Comparison of ENCODE assay signal across 10 cellular contexts in the genomic region with DNA sequence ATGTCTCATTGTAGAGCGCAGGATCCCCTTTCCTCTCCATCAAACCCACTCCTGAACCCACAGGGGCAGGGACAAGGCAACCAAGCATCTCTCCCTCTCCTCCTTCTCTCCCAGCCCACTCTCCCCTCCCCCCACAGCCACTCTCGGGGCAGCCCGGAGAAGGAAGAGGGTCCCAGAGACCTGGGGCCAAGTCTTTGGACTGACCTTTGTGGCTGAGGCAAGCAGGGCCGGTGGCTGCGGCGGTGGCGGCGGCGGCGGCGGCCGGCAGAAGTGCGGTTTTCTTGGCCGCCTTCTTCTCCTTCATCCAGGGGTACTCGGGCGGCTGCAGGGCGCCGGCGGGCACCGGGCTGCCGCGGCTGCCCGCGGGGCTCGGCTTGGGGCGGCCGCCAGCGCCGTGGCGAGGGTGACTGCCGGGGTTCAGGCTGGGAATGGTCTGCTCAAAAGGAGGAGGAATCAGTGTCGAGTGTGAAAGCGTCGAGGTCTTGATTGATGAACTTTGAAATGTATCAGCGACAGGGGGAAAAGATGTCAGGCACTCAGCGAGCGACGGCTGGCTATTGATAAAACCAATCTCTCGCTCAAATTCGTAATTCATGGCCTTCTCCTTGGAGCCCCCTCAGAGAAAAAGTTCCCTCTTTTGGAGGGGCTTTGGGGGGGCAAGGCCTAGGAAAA. TPM values are rescaled to one million over a fixed set of nuclear protein-coding genes. Genes with fewer than 3 reads are reported as not detected.
DNase-seq lines count a peak whose midpoint lies in the region; ATAC-seq, FAIRE-seq and TF ChIP-seq lines count a peak whose summit lies in the region.
"Had no signal": no experiment of that assay in that cellular context is flagged by ENCODE, and none has a peak within 500 bp of the region (broad histone marks: within the 10 kb centered on the region; RNA-seq: fewer than 3 reads in every experiment).

No MANE protein-coding gene starts in this region.

- ATAC-seq in stimulated activated effector memory CD8-positive, alpha-beta T cell treated with anti-CD3 and anti-CD28 coated beads, Interleukin-12 subunit alpha, Interleukin-12 subunit beta, amount 100 ng/mL, for 72 hours = no peak
- no peak for ATAC-seq in HG03565 (IDR thresholded peaks at IDR 0.05; ENCODE audit: unreplicated experiment)

- TF ChIP-seq POLR2A in NB4 (IDR thresholded peaks at IDR 0.05; ENCODE audit: extremely low read depth, insufficient read length) (no peak), uterus (IDR thresholded peaks at IDR 0.05) (no peak)

- H3K4me3 ChIP-seq in NB4 (ENCODE audit: low read depth, low read length) (no peak overlapping the region), kidney (ENCODE audit: low read length in 2 of 2) (peak overlapping the region; percentile 44), uterus (no peak overlapping the region)

- H3K36me3 Mint-ChIP-seq in brain = peaks cover 11% of the 10 kb centered on the region
- peaks cover 23% of the 10 kb centered on the region for H3K36me3 Mint-ChIP-seq in stimulated activated effector memory CD8-positive, alpha-beta T cell treated with anti-CD3 and anti-CD28 coated beads, Interleukin-12 subunit alpha, Interleukin-12 subunit beta, amount 100 ng/mL, for 72 hours

- H3K9me3 ChIP-seq in kidney (ENCODE audit: control insufficient read depth in 1 of 2, low read length in 2 of 2) (no peaks in the 10 kb centered on the region), uterus (no peaks in the 10 kb centered on the region)

- H3K9ac ChIP-seq in kidney (ENCODE audit: low read length in 2 of 2) = peak overlapping the region in 1 of 2 donors; percentile 62

- peaks cover 9 to 21% of the 10 kb centered on the region in 2 donors for H3K4me1 ChIP-seq in kidney (ENCODE audit: control insufficient read depth in 1 of 2, insufficient read depth in 1 of 2, low read depth in 1 of 2, low read length in 2 of 2)
- peaks cover 8 to 11% of the 10 kb centered on the region in 2 donors for H3K4me1 ChIP-seq in uterus

- peaks cover 53% of the 10 kb centered on the region for H3K4me1 Mint-ChIP-seq in brain
- peaks cover 52% of the 10 kb centered on the region for H3K4me1 Mint-ChIP-seq in stimulated activated effector memory CD8-positive, alpha-beta T cell treated with anti-CD3 and anti-CD28 coated beads, Interleukin-12 subunit alpha, Interleukin-12 subunit beta, amount 100 ng/mL, for 72 hours

- H3K27me3 ChIP-seq in uterus = no peaks in the 10 kb centered on the region

- H3K36me3 ChIP-seq in kidney (ENCODE audit: control insufficient read depth in 1 of 2, insufficient read depth in 2 of 2, low read length in 2 of 2) (no peaks in the 10 kb centered on the region), uterus (no peaks in the 10 kb centered on the region)

- TF ChIP-seq CTCF in NB4 (IDR thresholded peaks at IDR 0.05; ENCODE audit: low read depth, low read length) (no peak), brain (conservative IDR thresholded peaks at IDR 0.05) (no peak), kidney (IDR thresholded peaks at IDR 0.05; ENCODE audit: borderline replicate concordance, extremely low read depth, insufficient read depth) (no peak), uterus (IDR thresholded peaks at IDR 0.05) (no peak)

- FAIRE-seq in kidney (lab: Jason Lieb, UNC) = no peak

- H3K4me3 Mint-ChIP-seq in brain = peak overlapping the region; percentile 3 to 97 (median 82)
- peak overlapping the region; percentile 59 for H3K4me3 Mint-ChIP-seq in stimulated activated effector memory CD8-positive, alpha-beta T cell treated with anti-CD3 and anti-CD28 coated beads, Interleukin-12 subunit alpha, Interleukin-12 subunit beta, amount 100 ng/mL, for 72 hours

- H3K27ac Mint-ChIP-seq in brain = peak overlapping the region in 4 of 5 experiments; percentile 82 to 99 (median 96)
- no peak overlapping the region for H3K27ac Mint-ChIP-seq in stimulated activated effector memory CD8-positive, alpha-beta T cell treated with anti-CD3 and anti-CD28 coated beads, Interleukin-12 subunit alpha, Interleukin-12 subunit beta, amount 100 ng/mL, for 72 hours

- H3K27ac ChIP-seq in kidney (ENCODE audit: low read depth in 2 of 2, low read length in 2 of 2) (peak overlapping the region; percentile 73 to 78), uterus (no peak overlapping the region)

- H3K9me3 Mint-ChIP-seq in brain = peaks cover 0 to 14% (median 7%) of the 10 kb centered on the region in 5 experiments
- no peaks in the 10 kb centered on the region for H3K9me3 Mint-ChIP-seq in stimulated activated effector memory CD8-positive, alpha-beta T cell treated with anti-CD3 and anti-CD28 coated beads, Interleukin-12 subunit alpha, Interleukin-12 subunit beta, amount 100 ng/mL, for 72 hours

- H3K27me3 Mint-ChIP-seq in brain = peaks cover 100% of the 10 kb centered on the region

- intact Hi-C loops in kidney (cut with DNase I) (no loop called here), uterus (cut with DNase I; ENCODE audit: low total_unique reads) (no loop called here)

- peak; percentile 46 for DNase-seq in NB4 (ENCODE audit: low read depth)
- peak; percentile 77 for DNase-seq in kidney
- DNase-seq in stimulated activated effector memory CD8-positive, alpha-beta T cell treated with anti-CD3 and anti-CD28 coated beads, Interleukin-12 subunit alpha, Interleukin-12 subunit beta, amount 100 ng/mL, for 72 hours (ENCODE audit: low spot score in 2 of 2) = no peak
- DNase-seq in uterus = no peak
- no peak for DNase-seq in activated CD4-positive, alpha-beta T cell treated with anti-CD3 and anti-CD28 coated beads for 48 hours
- no peak for DNase-seq in T1000 (lab: John Stamatoyannopoulos, UW)
- DNase-seq: activated gamma-delta T cell treated with Interleukin-2 at 50 U/mL for 16 hours, foreskin fibroblast had no signal

RNA-seq across cellular contexts. Expression of a gene that starts 0.4 kb away (rescaled TPM):
- not detected for polyA plus RNA-seq in brain (ENCODE audit: insufficient read depth, low read depth, low replicate concordance)
- total RNA-seq in kidney = 2.9 TPM
- 1.3 TPM for polyA plus RNA-seq in kidney (ENCODE audit: insufficient read depth, low read depth, low replicate concordance)
- total RNA-seq in uterus = 1 to 10 TPM in 2 of 4 donors, not detected in 2; 1.8 to 6.5 TPM

RNA-seq across cellular contexts. Expression of a gene that starts 6.2 kb away (rescaled TPM):
- not detected for polyA plus RNA-seq in brain (ENCODE audit: insufficient read depth, low read depth, low replicate concordance)
- 2.4 TPM for total RNA-seq in kidney
- polyA plus RNA-seq in kidney (ENCODE audit: insufficient read depth, low read depth, low replicate concordance) = 1.1 TPM
- 1 to 10 TPM in 3 of 4 donors, under 1 TPM in 1; 0.28 to 2.0 (median 1.5) TPM for total RNA-seq in uterus

RNA-seq across cellular contexts. Expression of a gene that starts 28.5 kb away (rescaled TPM):
- 1.1 TPM for polyA plus RNA-seq in brain (ENCODE audit: insufficient read depth, low read depth, low replicate concordance)
- total RNA-seq in kidney = 11.2 TPM
- polyA plus RNA-seq in kidney (ENCODE audit: insufficient read depth, low read depth, low replicate concordance) = 13.0 TPM
- 1 to 10 TPM in 1 of 4 donors, under 1 TPM in 2, not detected in 1; 0.14 to 7.7 (median 0.26) TPM for total RNA-seq in uterus

RNA-seq across cellular contexts. Expression of a gene that starts 41.4 kb away (rescaled TPM):
- polyA plus RNA-seq in brain (ENCODE audit: insufficient read depth, low read depth, low replicate concordance) = 25.3 TPM
- total RNA-seq in kidney = 38.0 TPM
- polyA plus RNA-seq in kidney (ENCODE audit: insufficient read depth, low read depth, low replicate concordance) = 19.4 TPM
- 10 to 100 TPM; 10.7 to 61.0 (median 18.9) TPM for total RNA-seq in uterus

RNA-seq across cellular contexts. Expression of a gene that starts 45.5 kb away (rescaled TPM):
- polyA plus RNA-seq in brain (ENCODE audit: insufficient read depth, low read depth, low replicate concordance) = 14.9 TPM
- 22.0 TPM for total RNA-seq in kidney
- polyA plus RNA-seq in kidney (ENCODE audit: insufficient read depth, low read depth, low replicate concordance) = 1.1 TPM
- 10 to 100 TPM in 3 of 4 donors, 1 to 10 TPM in 1; 1.8 to 19.1 (median 15.4) TPM for total RNA-seq in uterus

Comparison
In these comparisons a context has a peak if more than half of its experiments do, and no peak if none do; other contexts are left out.
1. DNase-seq: peak in NB4 (single experiment) and kidney (single experiment); none in stimulated activated effector memory CD8-positive, alpha-beta T cell treated with anti-CD3 and anti-CD28 coated beads, Interleukin-12 subunit alpha, Interleukin-12 subunit beta, amount 100 ng/mL, for 72 hours (0 of 2), uterus (0 of 2), activated CD4-positive, alpha-beta T cell treated with anti-CD3 and anti-CD28 coated beads for 48 hours (single experiment) and T1000 (single experiment).
2. H3K4me3 ChIP-seq: peak in kidney (2 of 2); none in NB4 (single experiment) and uterus (0 of 2).
3. H3K27ac ChIP-seq: peak in kidney (2 of 2); none in uterus (0 of 2).